Comparison of ENCODE assay signal across 2 cellular contexts in the genomic region with DNA sequence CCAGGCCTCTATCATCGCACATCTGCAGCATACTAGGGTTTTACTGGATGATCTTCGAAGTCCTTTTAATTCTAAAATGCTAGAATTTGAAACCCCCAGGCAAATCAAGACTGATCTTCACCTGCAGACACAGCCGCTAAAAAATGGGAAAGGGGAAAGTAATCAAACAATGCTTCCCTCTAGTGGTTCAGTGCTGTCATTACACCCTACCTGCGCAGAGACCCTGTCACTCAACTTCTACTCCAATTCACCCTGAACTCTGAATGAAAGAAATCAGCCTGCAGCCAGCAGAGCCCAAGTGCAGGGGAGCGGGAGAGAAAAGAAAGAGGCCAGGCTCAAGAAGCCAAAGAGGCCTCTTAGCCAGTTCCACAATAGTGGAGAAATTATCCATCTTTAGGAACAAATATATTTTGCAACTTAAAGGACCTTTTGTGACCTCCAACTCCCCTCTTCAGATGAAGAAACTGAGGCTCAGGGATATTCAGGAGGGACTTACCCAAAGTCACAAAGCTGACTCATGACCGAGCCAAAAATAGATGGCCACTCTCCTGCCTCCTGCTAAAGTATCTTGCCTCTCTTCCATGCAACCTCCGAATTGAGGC.
TF ChIP-seq lines count a peak whose summit lies in the region.

No MANE protein-coding gene starts in this region.

TF ChIP-seq in IMR-90, 13 proteins besides CTCF, POLR2A, EP300 and RAD21:
- TF ChIP-seq FOS (IDR thresholded peaks at IDR 0.05; ENCODE audit: low read depth, low read length) (no peak), SMC3 (IDR thresholded peaks at IDR 0.05; ENCODE audit: low read depth, low read length) (peak; percentile 50)
- TF ChIP-seq, protein P1, sequence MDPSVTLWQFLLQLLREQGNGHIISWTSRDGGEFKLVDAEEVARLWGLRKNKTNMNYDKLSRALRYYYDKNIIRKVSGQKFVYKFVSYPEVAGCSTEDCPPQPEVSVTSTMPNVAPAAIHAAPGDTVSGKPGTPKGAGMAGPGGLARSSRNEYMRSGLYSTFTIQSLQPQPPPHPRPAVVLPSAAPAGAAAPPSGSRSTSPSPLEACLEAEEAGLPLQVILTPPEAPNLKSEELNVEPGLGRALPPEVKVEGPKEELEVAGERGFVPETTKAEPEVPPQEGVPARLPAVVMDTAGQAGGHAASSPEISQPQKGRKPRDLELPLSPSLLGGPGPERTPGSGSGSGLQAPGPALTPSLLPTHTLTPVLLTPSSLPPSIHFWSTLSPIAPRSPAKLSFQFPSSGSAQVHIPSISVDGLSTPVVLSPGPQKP (IDR thresholded peaks at IDR 0.05; ENCODE audit: borderline replicate concordance, low read depth, low read length) = no peak

TF ChIP-seq in GM12878, 131 proteins besides CTCF, POLR2A, EP300 and RAD21:
- TF ChIP-seq SMC3 (IDR thresholded peaks at IDR 0.05; ENCODE audit: borderline replicate concordance, low read length) (peak; percentile 67; the same call in 1 of the 2 replicates), MEF2B (IDR thresholded peaks at IDR 0.05; ENCODE audit: partially characterized antibody, poor library complexity, severe bottlenecking) (no peak), CBX3 (IDR thresholded peaks at IDR 0.05; ENCODE audit: borderline replicate concordance, low read depth) (no peak), YY1 (IDR thresholded peaks at IDR 0.05; ENCODE audit: low read depth, low read length) (0 out of 2 replicates have a peak, but pooled peaks have one; percentile 25)
- TF ChIP-seq, protein P2, sequence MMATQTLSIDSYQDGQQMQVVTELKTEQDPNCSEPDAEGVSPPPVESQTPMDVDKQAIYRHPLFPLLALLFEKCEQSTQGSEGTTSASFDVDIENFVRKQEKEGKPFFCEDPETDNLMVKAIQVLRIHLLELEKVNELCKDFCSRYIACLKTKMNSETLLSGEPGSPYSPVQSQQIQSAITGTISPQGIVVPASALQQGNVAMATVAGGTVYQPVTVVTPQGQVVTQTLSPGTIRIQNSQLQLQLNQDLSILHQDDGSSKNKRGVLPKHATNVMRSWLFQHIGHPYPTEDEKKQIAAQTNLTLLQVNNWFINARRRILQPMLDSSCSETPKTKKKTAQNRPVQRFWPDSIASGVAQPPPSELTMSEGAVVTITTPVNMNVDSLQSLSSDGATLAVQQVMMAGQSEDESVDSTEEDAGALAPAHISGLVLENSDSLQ (IDR thresholded peaks at IDR 0.05) = peak; percentile 96
- TF ChIP-seq, protein P3, sequence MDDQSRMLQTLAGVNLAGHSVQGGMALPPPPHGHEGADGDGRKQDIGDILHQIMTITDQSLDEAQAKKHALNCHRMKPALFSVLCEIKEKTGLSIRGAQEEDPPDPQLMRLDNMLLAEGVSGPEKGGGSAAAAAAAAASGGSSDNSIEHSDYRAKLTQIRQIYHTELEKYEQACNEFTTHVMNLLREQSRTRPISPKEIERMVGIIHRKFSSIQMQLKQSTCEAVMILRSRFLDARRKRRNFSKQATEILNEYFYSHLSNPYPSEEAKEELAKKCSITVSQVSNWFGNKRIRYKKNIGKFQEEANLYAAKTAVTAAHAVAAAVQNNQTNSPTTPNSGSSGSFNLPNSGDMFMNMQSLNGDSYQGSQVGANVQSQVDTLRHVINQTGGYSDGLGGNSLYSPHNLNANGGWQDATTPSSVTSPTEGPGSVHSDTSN (IDR thresholded peaks at IDR 0.05; ENCODE audit: insufficient replicate concordance, low read depth, low read length) = peak; percentile 90
